In genomic region chr18:49878567-49878966, GRCh38 we compare ENCODE assay signal across 24 cellular contexts.
A peak's percentile ranks its signal among the peaks of the same experiment; 100 is the strongest.
DNase-seq lines count a peak whose midpoint lies in the region; ATAC-seq, FAIRE-seq and TF ChIP-seq lines count a peak whose summit lies in the region.
"Had no signal": no experiment of that assay in that cellular context is flagged by ENCODE, and none has a peak within 500 bp of the region (broad histone marks: within the 10 kb centered on the region; RNA-seq: fewer than 3 reads in every experiment).

No MANE protein-coding gene starts in this region.

- no peaks in the 10 kb centered on the region for H3K9me3 ChIP-seq in SJSA1 (replicated peaks)
- H3K9me3 ChIP-seq: spleen, tibial artery had no signal

- H3K27ac Mint-ChIP-seq in type B pancreatic cell, result peak overlapping the region; percentile 50
- H3K27ac Mint-ChIP-seq: dendritic cell treated with granulocyte-macrophage colony-stimulating factor and Interleukin-4, amounts not matched to agents 40 ng/mL and 50 ng/mL, for 4 days; stimulated activated effector memory CD8-positive, alpha-beta T cell treated with anti-CD3 and anti-CD28 coated beads, Interleukin-12 subunit alpha, Interleukin-12 subunit beta, amount 100 ng/mL, for 72 hours had no signal

- peaks cover 35% of the 10 kb centered on the region for H3K4me1 ChIP-seq in SJSA1 (replicated peaks)
- H3K4me1 ChIP-seq: parathyroid adenoma, spleen, tibial artery had no signal

- H3K4me3 Mint-ChIP-seq in type B pancreatic cell, result no peak overlapping the region
- H3K4me3 Mint-ChIP-seq: dendritic cell treated with granulocyte-macrophage colony-stimulating factor and Interleukin-4, amounts not matched to agents 40 ng/mL and 50 ng/mL, for 4 days; stimulated activated effector memory CD8-positive, alpha-beta T cell treated with anti-CD3 and anti-CD28 coated beads, Interleukin-12 subunit alpha, Interleukin-12 subunit beta, amount 100 ng/mL, for 72 hours had no signal

- no peak for TF ChIP-seq POLR2A in GM12891 (IDR thresholded peaks at IDR 0.05; ENCODE audit: low read depth, low read length)

- no peaks in the 10 kb centered on the region for H3K27me3 ChIP-seq in SJSA1 (replicated peaks)
- H3K27me3 ChIP-seq: hepatocyte, tibial artery had no signal

- H3K9me3 Mint-ChIP-seq in type B pancreatic cell, result no peaks in the 10 kb centered on the region
- H3K9me3 Mint-ChIP-seq: dendritic cell treated with granulocyte-macrophage colony-stimulating factor and Interleukin-4, amounts not matched to agents 40 ng/mL and 50 ng/mL, for 4 days; stimulated activated effector memory CD8-positive, alpha-beta T cell treated with anti-CD3 and anti-CD28 coated beads, Interleukin-12 subunit alpha, Interleukin-12 subunit beta, amount 100 ng/mL, for 72 hours had no signal

- no peaks in the 10 kb centered on the region for H3K36me3 ChIP-seq in SJSA1
- H3K36me3 ChIP-seq: spleen had no signal

- H3K4me1 Mint-ChIP-seq in type B pancreatic cell (ENCODE audit: unreplicated experiment), result no peaks in the 10 kb centered on the region
- H3K4me1 Mint-ChIP-seq: stimulated activated effector memory CD8-positive, alpha-beta T cell treated with anti-CD3 and anti-CD28 coated beads, Interleukin-12 subunit alpha, Interleukin-12 subunit beta, amount 100 ng/mL, for 72 hours had no signal

- ATAC-seq in HG02884 (IDR thresholded peaks at IDR 0.05; ENCODE audit: unreplicated experiment), result no peak
- ATAC-seq: activated CD4-positive, CD25-positive, alpha-beta regulatory T cell treated with anti-CD3 and anti-CD28 coated beads, Interleukin-2, amount 50 U/mL, for 24 hours; esophagus mucosa; Right ventricle myocardium inferior; stimulated activated effector memory CD8-positive, alpha-beta T cell treated with anti-CD3 and anti-CD28 coated beads, Interleukin-12 subunit alpha, Interleukin-12 subunit beta, amount 100 ng/mL, for 72 hours had no signal

- DNase-seq in NCI-H2029 (lab: John Stamatoyannopoulos, UW), result peak; percentile 14
- DNase-seq in NCI-H2029 treated with DMSO at 0.1 percent for 48 hours (lab: John Stamatoyannopoulos, UW), result no peak
- DNase-seq in SJSA1 (ENCODE audit: low read depth in 1 of 2, low spot score in 2 of 2), result peak; percentile 45 to 63
- DNase-seq in fibroblast of villous mesenchyme (ENCODE audit: low read depth), result peak; percentile 66
- DNase-seq in type B pancreatic cell (ENCODE audit: extremely low spot score, unreplicated experiment), result no peak
- no peak for DNase-seq in GM12891 (ENCODE audit: insufficient read length, low spot score)
- no peak for DNase-seq in globus pallidus (ENCODE audit: low spot score)
- DNase-seq: activated naive CD4-positive, alpha-beta T cell; DMS53; kidney glomerular epithelial cell; NCI-H1092 treated with DMSO at 0.1 percent for 48 hours; spleen; T-helper 2 cell; tibial artery had no signal

- no peak overlapping the region for H3K27ac ChIP-seq in SJSA1
- H3K27ac ChIP-seq: C4-2B, hepatocyte, KMS-11, parathyroid adenoma, spleen, tibial artery had no signal

- no peak for TF ChIP-seq CTCF in fibroblast of villous mesenchyme (IDR thresholded peaks at IDR 0.05; ENCODE audit: insufficient read depth, low read depth, low read length)
- no peak for TF ChIP-seq CTCF in type B pancreatic cell (conservative IDR thresholded peaks at IDR 0.05)

- peaks cover 10% of the 10 kb centered on the region for H3K36me3 Mint-ChIP-seq in type B pancreatic cell
- H3K36me3 Mint-ChIP-seq: stimulated activated effector memory CD8-positive, alpha-beta T cell treated with anti-CD3 and anti-CD28 coated beads, Interleukin-12 subunit alpha, Interleukin-12 subunit beta, amount 100 ng/mL, for 72 hours had no signal

- no peak overlapping the region for H3K4me3 ChIP-seq in SJSA1
- H3K4me3 ChIP-seq in fibroblast of villous mesenchyme (ENCODE audit: low read depth, low read length), result no peak overlapping the region
- H3K4me3 ChIP-seq: hepatocyte, spleen, tibial artery had no signal

- FAIRE-seq in GM12891 (lab: Jason Lieb, UNC), result no peak

- no peaks in the 10 kb centered on the region for H3K27me3 Mint-ChIP-seq in type B pancreatic cell

TF ChIP-seq in GM12891, 5 proteins besides CTCF, POLR2A, EP300 and RAD21:
- TF ChIP-seq POLR2AphosphoS5 (IDR thresholded peaks at IDR 0.05; ENCODE audit: low read depth, low read length) (no peak), TAF1 (IDR thresholded peaks at IDR 0.05; ENCODE audit: low read depth, low read length) (no peak), POU2F2 (IDR thresholded peaks at IDR 0.05; ENCODE audit: low read depth, low read length) (no peak), SPI1 (IDR thresholded peaks at IDR 0.05; ENCODE audit: low read depth, low read length) (no peak), PAX5 (IDR thresholded peaks at IDR 0.05; ENCODE audit: insufficient read depth, low read length, severe bottlenecking) (no peak)

Comparison
In these comparisons a context has a peak if more than half of its experiments do, and no peak if none do; other contexts are left out.
1. DNase-seq: peak in NCI-H2029 (single experiment), SJSA1 (2 of 2) and fibroblast of villous mesenchyme (single experiment); none in NCI-H2029 treated with DMSO at 0.1 percent for 48 hours (single experiment), type B pancreatic cell (single experiment), GM12891 (single experiment) and globus pallidus (single experiment).